ENCODE assay signal across 8 cellular contexts in genomic region chr6:2738373-2738979, GRCh38. TPM values are rescaled to one million over a fixed set of nuclear protein-coding genes. Genes with fewer than 3 reads are reported as not detected.
DNase-seq lines count a peak whose midpoint lies in the region; ATAC-seq, FAIRE-seq and TF ChIP-seq lines count a peak whose summit lies in the region.

No MANE protein-coding gene starts in this region.

- no peaks in the 10 kb centered on the region for H3K4me1 ChIP-seq in A549
- peaks cover 3% of the 10 kb centered on the region for H3K4me1 ChIP-seq in lower lobe of right lung

- H3K36me3 Mint-ChIP-seq in chondrocyte (ENCODE audit: low read depth), result no peaks in the 10 kb centered on the region

- H3K9me3 ChIP-seq in A549 (no peaks in the 10 kb centered on the region), lower lobe of right lung (no peaks in the 10 kb centered on the region)

- ATAC-seq in A549, result peak; percentile 76 to 82; a peak in 5 of 6 replicates
- peak in 1 of 2 donors; percentile 53 for ATAC-seq in lower lobe of right lung
- peak; percentile 77 for ATAC-seq in stimulated activated naive CD8-positive, alpha-beta T cell treated with anti-CD3 and anti-CD28 coated beads, Interleukin-15, amount 100 ng/mL, for 72 hours
- ATAC-seq in GM18858 (IDR thresholded peaks at IDR 0.05; ENCODE audit: unreplicated experiment), result no peak

- CTCF ChIA-PET in A549 (lab: Yijun Ruan, JAX), result interaction anchor here (0.6 to 5.6 kb wide), 21 partner anchors 8 to 1933 kb away, joined by 3 to 65 read pairs (median 3); partner anchors contain the start of genes MYLK4 and WRNIP1

- intact Hi-C loops in lower lobe of right lung (cut with DNase I), result no loop called here

- WGBS in A549 (ENCODE audit: missing lambda C conversion rate), result 31% methylated on average over 5 of the region's 5 CpGs

- H3K27ac Mint-ChIP-seq in chondrocyte (ENCODE audit: unreplicated experiment), result no peak overlapping the region
- no peak overlapping the region for H3K27ac Mint-ChIP-seq in stimulated activated naive CD8-positive, alpha-beta T cell treated with anti-CD3 and anti-CD28 coated beads, Interleukin-15, amount 100 ng/mL, for 72 hours

- H3K27ac ChIP-seq in A549, result no peak overlapping the region
- no peak overlapping the region for H3K27ac ChIP-seq in lower lobe of right lung

- TF ChIP-seq RAD21 in A549 (conservative IDR thresholded peaks at IDR 0.05 in 1 of 2, IDR thresholded peaks at IDR 0.05 in 1 of 2), result peak; percentile 69 to 82

- POLR2A ChIA-PET in A549 (lab: Yijun Ruan, JAX), result no interaction called here

- no peaks in the 10 kb centered on the region for H3K27me3 Mint-ChIP-seq in chondrocyte (ENCODE audit: low read depth)
- H3K27me3 Mint-ChIP-seq in stimulated activated naive CD8-positive, alpha-beta T cell treated with anti-CD3 and anti-CD28 coated beads, Interleukin-15, amount 100 ng/mL, for 72 hours, result no peaks in the 10 kb centered on the region

- no peak for FAIRE-seq in A549 (lab: Jason Lieb, UNC)

- no peaks in the 10 kb centered on the region for H3K27me3 ChIP-seq in lower lobe of right lung (ENCODE audit: low read depth)

- DNase-seq in A549 (ENCODE audit: low read depth in 1 of 2, low spot score in 1 of 2) (peak; percentile 31 to 53), GM04504 (ENCODE audit: low read depth) (peak; percentile 25), NCI-H146 (lab: John Stamatoyannopoulos, UW) (peak; percentile 26), UCSD-AML1 (lab: John Stamatoyannopoulos, UW; ENCODE audit: unreplicated experiment) (peak; percentile 65), chondrocyte (ENCODE audit: low spot score) (no peak), lower lobe of right lung (no peak)
- DNase-seq in stimulated activated naive CD8-positive, alpha-beta T cell treated with anti-CD3 and anti-CD28 coated beads, Interleukin-15, amount 100 ng/mL, for 72 hours, result peak; percentile 38 to 56

- TF ChIP-seq POLR2A in A549 (IDR thresholded peaks at IDR 0.05; ENCODE audit: low read length), result no peak

- peaks cover 21% of the 10 kb centered on the region for H3K4me1 Mint-ChIP-seq in chondrocyte (ENCODE audit: low read depth)
- H3K4me1 Mint-ChIP-seq in stimulated activated naive CD8-positive, alpha-beta T cell treated with anti-CD3 and anti-CD28 coated beads, Interleukin-15, amount 100 ng/mL, for 72 hours, result peaks cover 19% of the 10 kb centered on the region

- no peaks in the 10 kb centered on the region for H3K9me3 Mint-ChIP-seq in chondrocyte (ENCODE audit: low read depth)
- no peaks in the 10 kb centered on the region for H3K9me3 Mint-ChIP-seq in stimulated activated naive CD8-positive, alpha-beta T cell treated with anti-CD3 and anti-CD28 coated beads, Interleukin-15, amount 100 ng/mL, for 72 hours

- H3K4me3 ChIP-seq in A549, result no peak overlapping the region
- no peak overlapping the region for H3K4me3 ChIP-seq in lower lobe of right lung

- no peaks in the 10 kb centered on the region for H3K36me3 ChIP-seq in lower lobe of right lung

- TF ChIP-seq CTCF in A549 (IDR thresholded peaks at IDR 0.05) (peak; percentile 65), chondrocyte (IDR thresholded peaks at IDR 0.05) (peak; percentile 90), lower lobe of right lung (IDR thresholded peaks at IDR 0.05) (peak; percentile 55)

- no peak overlapping the region for H3K4me3 Mint-ChIP-seq in chondrocyte (ENCODE audit: unreplicated experiment)
- no peak overlapping the region for H3K4me3 Mint-ChIP-seq in stimulated activated naive CD8-positive, alpha-beta T cell treated with anti-CD3 and anti-CD28 coated beads, Interleukin-15, amount 100 ng/mL, for 72 hours

- H3K4me2 ChIP-seq in A549, result no peak overlapping the region

- TF ChIP-seq EP300 in A549 (IDR thresholded peaks at IDR 0.05), result no peak

TF ChIP-seq in A549, 52 proteins besides CTCF, POLR2A, EP300 and RAD21:
- TF ChIP-seq SMC3 (IDR thresholded peaks at IDR 0.05) (peak; percentile 38; the same call in 2 of the 3 replicates), FOSL2 (IDR thresholded peaks at IDR 0.05) (no peak), FOSL2 (CRISPR knock-in tag; IDR thresholded peaks at IDR 0.05) (no peak)

RNA-seq across cellular contexts. Expression of gene MYLK4, which starts 12.2 kb away (rescaled TPM):
- polyA plus RNA-seq in A549 (2011; rRNA removed) (0.21 and 0.32 TPM in 2 replicates), A549 (2017; fragmentation: RNase III; extraction: RNeasy Plus Mini Kit Qiagen cat#74134 plus additional on column Dnase treatment) (0.14 to 0.16 TPM (median 0.14 TPM) in 3 replicates)
- polyA plus RNA-seq in A549 (2012; cell fraction: cytosol; rRNA removed), result 0.03 TPM in 2 replicates
- polyA plus RNA-seq in A549 (2012; cell fraction: nucleus; rRNA removed), result 0.05 and 0.10 TPM in 2 replicates
- 0.10 and 0.21 TPM in 2 replicates for polyA minus RNA-seq in A549 (2011; rRNA and poly(A)+ RNA removed)
- total RNA-seq in chondrocyte (0.99 to 1.1 TPM (median 1.00 TPM) in 3 replicates), lower lobe of right lung (0.56 TPM)

RNA-seq across cellular contexts. Expression of gene WRNIP1, which starts 26.7 kb away (rescaled TPM):
- 27.7 and 34.6 TPM in 2 replicates for polyA plus RNA-seq in A549 (2011; rRNA removed)
- 41.3 and 45.5 TPM in 2 replicates for polyA plus RNA-seq in A549 (2012; cell fraction: cytosol; rRNA removed)
- 41.6 and 48.5 TPM in 2 replicates for polyA plus RNA-seq in A549 (2012; cell fraction: nucleus; rRNA removed)
- 32.2 to 32.8 TPM (median 32.3 TPM) in 3 replicates for polyA plus RNA-seq in A549 (2017; fragmentation: RNase III; extraction: RNeasy Plus Mini Kit Qiagen cat#74134 plus additional on column Dnase treatment)
- 22.9 and 29.5 TPM in 2 replicates for polyA minus RNA-seq in A549 (2011; rRNA and poly(A)+ RNA removed)
- 34.0 to 36.1 TPM (median 34.6 TPM) in 3 replicates for total RNA-seq in chondrocyte
- 45.1 TPM for total RNA-seq in lower lobe of right lung

Comparison
In these comparisons a context has a peak if more than half of its experiments do, and no peak if none do; other contexts are left out.
1. DNase-seq: peak in A549 (2 of 2), GM04504 (single experiment), NCI-H146 (single experiment), UCSD-AML1 (single experiment) and stimulated activated naive CD8-positive, alpha-beta T cell treated with anti-CD3 and anti-CD28 coated beads, Interleukin-15, amount 100 ng/mL, for 72 hours (2 of 2); none in chondrocyte (single experiment) and lower lobe of right lung (single experiment).
2. Peak in every context shown above with its lines, with median percentiles within 50 percentile points of each other: CTCF ChIP-seq.